Comparison of ENCODE assay signal across 9 cellular contexts in genomic region chr11:82557274-82557673, GRCh38.
A peak's percentile ranks its signal among the peaks of the same experiment; 100 is the strongest.
DNase-seq lines count a peak whose midpoint lies in the region; ATAC-seq, FAIRE-seq and TF ChIP-seq lines count a peak whose summit lies in the region.
"Had no signal": no experiment of that assay in that cellular context is flagged by ENCODE, and none has a peak within 500 bp of the region (broad histone marks: within the 10 kb centered on the region; RNA-seq: fewer than 3 reads in every experiment).

No MANE protein-coding gene starts in this region.

- no peak for TF ChIP-seq POLR2A in GM12878 (IDR thresholded peaks at IDR 0.05; ENCODE audit: low read depth, low read length)

- in situ Hi-C loops in GM12878 (cut with MboI): no loop called here

- no peak overlapping the region for H3K4me2 ChIP-seq in GM12878 (ENCODE audit: control insufficient read depth, insufficient read depth)
- no peak overlapping the region for H3K4me2 ChIP-seq in hepatocyte

- FAIRE-seq in GM12878 (lab: Jason Lieb, UNC) (no peak), urothelium cell line (lab: Jason Lieb, UNC) (no peak)

- intact Hi-C loops in GM12878 (cut with micrococcal nuclease; ENCODE audit: unreplicated experiment): no loop called here
- intact Hi-C loops in colonic mucosa (cut with DNase I): no loop called here

- no TSS peak for BruUV-seq in GM12878 (replicated peaks; lab: Mats Ljungman, UMichigan)

- no peak for TF ChIP-seq RAD21 in GM12878 (IDR thresholded peaks at IDR 0.05; ENCODE audit: insufficient read depth, low read depth, low read length)

- H3K27ac ChIP-seq in GM12878 (ENCODE audit: control insufficient read depth, insufficient read depth): no peak overlapping the region
- no peak overlapping the region for H3K27ac ChIP-seq in colonic mucosa
- no peak overlapping the region for H3K27ac ChIP-seq in hepatocyte
- H3K27ac ChIP-seq: heart right ventricle had no signal

- H3K79me2 ChIP-seq in GM12878 (ENCODE audit: control insufficient read depth, insufficient read depth, low read length): no peaks in the 10 kb centered on the region
- no peaks in the 10 kb centered on the region for H3K79me2 ChIP-seq in hepatocyte

- 2% methylated on average over 4 of the region's 4 CpGs for WGBS in GM12878 (ENCODE audit: insufficient coverage, insufficient replicate concordance, low lambda C conversion rate, missing lambda C conversion rate)
- 87% methylated on average over 4 of the region's 4 CpGs for WGBS in hepatocyte (ENCODE audit: low lambda C conversion rate, missing lambda C conversion rate)

- no peaks in the 10 kb centered on the region; a peak in 1 of 4 replicates for H3K27me3 ChIP-seq in GM12878 (replicated peaks in 1 of 2; ENCODE audit: control insufficient read depth in 2 of 2, insufficient read depth in 2 of 2, low read length in 1 of 2)
- no peaks in the 10 kb centered on the region for H3K27me3 ChIP-seq in colonic mucosa
- H3K27me3 ChIP-seq in hepatocyte: no peaks in the 10 kb centered on the region
- H3K27me3 ChIP-seq: heart right ventricle had no signal

- POLR2A ChIA-PET in GM12878 (lab: Charles Lee): no interaction called here

- H2AFZ ChIP-seq in GM12878 (ENCODE audit: control insufficient read depth, low read depth, low read length) (no peak overlapping the region), hepatocyte (no peak overlapping the region)

- no peak for TF ChIP-seq CTCF in GM12878 (IDR thresholded peaks at IDR 0.05 in 2 of 3, conservative IDR thresholded peaks at IDR 0.05 in 1 of 3; ENCODE audit: control insufficient read depth in 2 of 3, extremely low read depth in 1 of 3, insufficient read depth in 1 of 3, low read depth in 3 of 3, low read length in 3 of 3)
- no peak for TF ChIP-seq CTCF in colonic mucosa (IDR thresholded peaks at IDR 0.05)
- no peak for TF ChIP-seq CTCF in hepatocyte (IDR thresholded peaks at IDR 0.05; ENCODE audit: poor library complexity)

- ATAC-seq in GM18499 (IDR thresholded peaks at IDR 0.05; ENCODE audit: insufficient read depth, unreplicated experiment): peak; percentile 98
- peak; percentile 100 for ATAC-seq in GM21367 (IDR thresholded peaks at IDR 0.05; ENCODE audit: unreplicated experiment)
- peak; percentile 99 for ATAC-seq in HG03175 (IDR thresholded peaks at IDR 0.05; ENCODE audit: unreplicated experiment)
- ATAC-seq in GM12878: peak; percentile 99

- RAD21 ChIA-PET in GM12878 (lab: Charles Lee; ENCODE audit: unreplicated experiment): no interaction called here

- H3K9me3 ChIP-seq in GM12878 (replicated peaks; ENCODE audit: control insufficient read depth, insufficient read depth, low read length) (no peaks in the 10 kb centered on the region), colonic mucosa (no peaks in the 10 kb centered on the region), hepatocyte (ENCODE audit: low read depth) (no peaks in the 10 kb centered on the region)
- H3K9me3 ChIP-seq: heart right ventricle had no signal

- H3K9ac ChIP-seq in GM12878 (ENCODE audit: control insufficient read depth, insufficient read depth, low read length): no peak overlapping the region
- no peak overlapping the region for H3K9ac ChIP-seq in colonic mucosa (ENCODE audit: low read depth in 2 of 2, low read length in 2 of 2)

- TF ChIP-seq EP300 in GM12878 (IDR thresholded peaks at IDR 0.05; ENCODE audit: borderline replicate concordance in 1 of 2, control insufficient read depth in 1 of 2, low read depth in 2 of 2, low read length in 2 of 2): no peak

- H4K20me1 ChIP-seq in GM12878 (ENCODE audit: control insufficient read depth, insufficient read depth) (no peaks in the 10 kb centered on the region), hepatocyte (ENCODE audit: insufficient read depth, poor library complexity, severe bottlenecking) (no peaks in the 10 kb centered on the region)

- SMC1A ChIA-PET in GM12878 (lab: Charles Lee; ENCODE audit: uncharacterized antibody, unreplicated experiment): interaction anchor here (1.0 kb wide), 1 partner anchor 62 kb away, joined by 3 read pairs; no protein-coding TSS in a partner anchor

- no peaks in the 10 kb centered on the region for H3K9me2 ChIP-seq in hepatocyte (replicated peaks; ENCODE audit: insufficient read depth)

- no peak overlapping the region for H3K4me3 ChIP-seq in GM12878
- no peak overlapping the region for H3K4me3 ChIP-seq in colonic mucosa
- no peak overlapping the region for H3K4me3 ChIP-seq in hepatocyte
- H3K4me3 ChIP-seq: heart right ventricle had no signal

- no peaks in the 10 kb centered on the region for H3K36me3 ChIP-seq in GM12878 (ENCODE audit: control insufficient read depth in 2 of 2, insufficient read depth in 2 of 2, low read length in 1 of 2)
- H3K36me3 ChIP-seq in colonic mucosa: no peaks in the 10 kb centered on the region
- H3K36me3 ChIP-seq in hepatocyte (replicated peaks; ENCODE audit: insufficient read depth, low read depth): no peaks in the 10 kb centered on the region
- H3K36me3 ChIP-seq: heart right ventricle had no signal

- DNase-seq in GM12878 (ENCODE audit: low read depth, low spot score): peak; percentile 23
- DNase-seq in urothelium cell line (ENCODE audit: low spot score): no peak
- DNase-seq in colonic mucosa: no peak
- DNase-seq in hepatocyte (ENCODE audit: low spot score): no peak
- DNase-seq in cortex of kidney (lab: John Stamatoyannopoulos, UW): no peak

- CTCF ChIA-PET in GM12878 (lab: Yijun Ruan, JAX): no interaction called here

- H3K4me1 ChIP-seq in GM12878 (ENCODE audit: control insufficient read depth, insufficient read depth, low read length) (no peaks in the 10 kb centered on the region), colonic mucosa (no peaks in the 10 kb centered on the region), hepatocyte (ENCODE audit: insufficient read depth) (no peaks in the 10 kb centered on the region)
- H3K4me1 ChIP-seq: heart right ventricle had no signal

TF ChIP-seq in GM12878, 131 proteins besides CTCF, POLR2A, EP300 and RAD21:
- TF ChIP-seq SPI1 (IDR thresholded peaks at IDR 0.05; ENCODE audit: borderline replicate concordance, insufficient read depth, low read depth, low read length) (peak; percentile 73; the same call in 1 of the 2 replicates), PKNOX1 (IDR thresholded peaks at IDR 0.05) (peak; percentile 36; the same call in 1 of the 2 replicates), ZBTB40 (IDR thresholded peaks at IDR 0.05; ENCODE audit: borderline replicate concordance) (no peak), BMI1 (IDR thresholded peaks at IDR 0.05; ENCODE audit: borderline replicate concordance) (no peak), DPF2 (IDR thresholded peaks at IDR 0.05) (peak; percentile 50; the same call in 1 of the 2 replicates)
